8 cellular contexts compared by ENCODE assay signal in genomic region chr6:16700202-16700997, GRCh38.
A peak's percentile ranks its signal among the peaks of the same experiment; 100 is the strongest.
DNase-seq lines count a peak whose midpoint lies in the region; ATAC-seq, FAIRE-seq and TF ChIP-seq lines count a peak whose summit lies in the region.

No MANE protein-coding gene starts in this region.

- H3K27ac ChIP-seq in ACC112 (ENCODE audit: low read depth, low read length) (no peak overlapping the region), cingulate gyrus (ENCODE audit: low read depth, low read length) (peak overlapping the region; percentile 30)

- no peak for TF ChIP-seq CTCF in Loucy (conservative IDR thresholded peaks at IDR 0.05; ENCODE audit: low read length)

- H3K9me2 ChIP-seq in Loucy (replicated peaks; ENCODE audit: low read depth, low read length): no peaks in the 10 kb centered on the region

- H4K20me1 ChIP-seq in Loucy (ENCODE audit: insufficient read depth, low read length, poor library complexity, severe bottlenecking): peaks cover 7% of the 10 kb centered on the region

- H3K4me3 ChIP-seq in ACC112 (ENCODE audit: low read depth, low read length) (peak overlapping the region; percentile 69), Loucy (ENCODE audit: low read length, poor library complexity, severe bottlenecking) (peak overlapping the region; percentile 68), mucosa of stomach (ENCODE audit: low read length) (no peak overlapping the region)

- no peak for ATAC-seq in HG02571 (IDR thresholded peaks at IDR 0.05; ENCODE audit: unreplicated experiment)

- H3K79me2 ChIP-seq in ACC112 (ENCODE audit: control insufficient read depth, insufficient read depth, low read length, unreplicated experiment) (peaks cover 37% of the 10 kb centered on the region), Loucy (ENCODE audit: insufficient read depth, low read length) (peaks cover 50% of the 10 kb centered on the region)

- DNase-seq in HTR-8/SVneo (ENCODE audit: insufficient read length, low spot score): no peak
- DNase-seq in NCI-H510A treated with DMSO at 0.1 percent for 48 hours (lab: John Stamatoyannopoulos, UW): no peak
- DNase-seq in NCI-H187 treated with DMSO at 0.1 percent for 48 hours (lab: John Stamatoyannopoulos, UW): no peak

- no peak for FAIRE-seq in HTR-8/SVneo (lab: Jason Lieb, UNC)

- no peaks in the 10 kb centered on the region for H3F3A ChIP-seq in Loucy (ENCODE audit: low read depth)

- peak overlapping the region; percentile 59 for H3K9ac ChIP-seq in Loucy (ENCODE audit: low read depth, low read length, poor library complexity, severe bottlenecking)
- peak overlapping the region; percentile 2 for H3K9ac ChIP-seq in mucosa of stomach (ENCODE audit: low read length)

- H3K4me1 ChIP-seq in ACC112 (ENCODE audit: control insufficient read depth, insufficient read depth, low read length, unreplicated experiment) (peaks cover 36% of the 10 kb centered on the region), Loucy (ENCODE audit: insufficient read depth, low read length, poor library complexity, severe bottlenecking) (peaks cover 47% of the 10 kb centered on the region), mucosa of stomach (ENCODE audit: control insufficient read depth, insufficient read depth, low read length) (peaks cover 1% of the 10 kb centered on the region)

- H3K4me2 ChIP-seq in Loucy (ENCODE audit: low read depth, low read length, poor library complexity, severe bottlenecking): peak overlapping the region; percentile 76

- H3K36me3 ChIP-seq in ACC112 (ENCODE audit: insufficient read depth, low read length) (no peaks in the 10 kb centered on the region), Loucy (ENCODE audit: insufficient read depth, low read length) (no peaks in the 10 kb centered on the region), mucosa of stomach (ENCODE audit: control insufficient read depth, insufficient read depth, low read length) (no peaks in the 10 kb centered on the region)

- H2AFZ ChIP-seq in ACC112 (ENCODE audit: low read length, unreplicated experiment): peak overlapping the region; percentile 79
- H2AFZ ChIP-seq in Loucy (ENCODE audit: low read length): peak overlapping the region; percentile 41; the same call in 1 of the 2 replicates

- no peaks in the 10 kb centered on the region for H3K9me3 ChIP-seq in Loucy (ENCODE audit: insufficient read depth, low read depth, low read length)
- no peaks in the 10 kb centered on the region for H3K9me3 ChIP-seq in mucosa of stomach (ENCODE audit: control insufficient read depth, low read length)

- H3K27me3 ChIP-seq in ACC112 (ENCODE audit: insufficient read depth, low read length): no peaks in the 10 kb centered on the region
- no peaks in the 10 kb centered on the region for H3K27me3 ChIP-seq in Loucy (ENCODE audit: insufficient read depth, low read length, poor library complexity, severe bottlenecking)
- H3K27me3 ChIP-seq in mucosa of stomach (ENCODE audit: control insufficient read depth, insufficient read depth, low read length): no peaks in the 10 kb centered on the region
